8 cellular contexts compared by ENCODE assay signal in genomic region chr6:1022719-1023118, GRCh38.
"Had no signal": no experiment of that assay in that cellular context is flagged by ENCODE, and none has a peak within 500 bp of the region (broad histone marks: within the 10 kb centered on the region; RNA-seq: fewer than 3 reads in every experiment).

No MANE protein-coding gene starts in this region.

- FAIRE-seq: G401.6, GM12878, GM12891, GM12892, GM18507, GM19239 had no signal

- ATAC-seq: GM12878 had no signal

- H3K4me3 ChIP-seq: GM12878 had no signal

- DNase-seq: GDM1, GF-D8 had no signal
